8 cellular contexts compared by ENCODE assay signal in the genomic region with DNA sequence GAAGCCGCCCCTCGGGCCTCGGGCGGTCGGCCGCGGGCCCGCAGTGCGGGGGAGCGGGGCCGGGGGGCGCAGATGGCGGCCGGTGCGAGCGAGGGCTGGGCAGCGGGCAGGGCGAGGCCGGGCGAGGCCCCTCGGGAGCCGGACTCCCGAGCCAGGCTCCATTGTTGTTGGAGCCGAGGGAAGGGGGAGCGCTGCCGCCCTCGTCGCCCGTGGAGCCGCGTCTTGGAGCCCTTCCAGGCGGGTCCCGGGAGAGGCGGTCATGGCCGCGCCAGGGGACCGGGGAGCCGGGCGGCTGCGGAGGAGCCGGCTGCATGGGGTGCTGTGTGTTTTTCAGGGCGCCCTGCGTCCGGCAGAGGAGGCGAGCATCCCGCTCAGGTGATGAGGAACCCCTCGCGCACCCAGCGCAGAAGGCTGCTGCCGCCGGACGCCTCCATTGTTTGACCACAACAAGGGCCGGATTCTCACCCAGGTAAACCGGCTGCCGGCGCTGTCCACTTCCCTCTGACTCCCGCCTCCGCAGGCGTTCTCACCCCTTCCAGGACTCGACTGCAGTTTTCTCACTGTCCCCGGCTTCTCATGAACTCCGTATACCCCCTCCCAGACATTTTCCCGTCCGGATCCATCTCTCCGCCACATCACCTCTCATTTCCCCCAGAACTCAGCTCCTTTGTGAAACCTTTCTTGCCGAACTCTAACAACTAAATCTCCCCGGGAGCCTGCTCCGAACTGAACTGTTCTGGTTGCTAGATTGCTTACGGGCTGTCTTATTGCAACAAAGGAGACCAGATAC. TPM values are rescaled to one million over a fixed set of nuclear protein-coding genes. Genes with fewer than 3 reads are reported as not detected.
DNase-seq lines count a peak whose midpoint lies in the region; ATAC-seq and TF ChIP-seq lines count a peak whose summit lies in the region.

No MANE protein-coding gene starts in this region.

- no peaks in the 10 kb centered on the region for H3K36me3 ChIP-seq in kidney epithelial cell (ENCODE audit: control insufficient read depth, insufficient read depth, low read length)

- H3K4me3 ChIP-seq in kidney epithelial cell (ENCODE audit: low read depth, low read length) = peak overlapping the region; percentile 64

- ATAC-seq in HG03196 (IDR thresholded peaks at IDR 0.05; ENCODE audit: unreplicated experiment) = peak; percentile 12
- no peak for ATAC-seq in GM18870 (IDR thresholded peaks at IDR 0.05; ENCODE audit: unreplicated experiment)

- peak; percentile 1 for TF ChIP-seq CTCF in kidney epithelial cell (IDR thresholded peaks at IDR 0.05; ENCODE audit: insufficient read depth, low read length, poor library complexity, severe bottlenecking)

- H3K27me3 ChIP-seq in kidney epithelial cell (ENCODE audit: control insufficient read depth, insufficient read depth, low read length) = no peaks in the 10 kb centered on the region

- DNase-seq in SIG-M5 treated with dmso at 0.1 percent for 504 hours (lab: John Stamatoyannopoulos, UW; ENCODE audit: unreplicated experiment) (peak; percentile 13), SIG-M5 (lab: John Stamatoyannopoulos, UW) (no peak), SW480 (ENCODE audit: low spot score) (peak; percentile 46), T47D (ENCODE audit: low read depth in 1 of 2, low spot score in 1 of 2) (peak; percentile 45 to 63), kidney epithelial cell (ENCODE audit: low read depth) (no peak)
- peak; percentile 43 for DNase-seq in stimulated activated CD4-positive, alpha-beta T cell treated with anti-CD3 and anti-CD28 coated beads, Interleukin-15, amount 100 ng/mL, for 24 hours

- in situ Hi-C loops in T47D (cut with HindIII; ENCODE audit: low pct_unique_long_range_greater_than_20kb, low sequenced_read_pairs) = no loop called here

RNA-seq across cellular contexts. Expression of gene ZNF664, which starts 0.7 kb away (rescaled TPM):
- total RNA-seq in kidney epithelial cell = 97.5 and 122 TPM in 2 replicates

RNA-seq across cellular contexts. Expression of gene CCDC92, which starts 1.1 kb away (rescaled TPM):
- 30.8 and 43.0 TPM in 2 replicates for total RNA-seq in kidney epithelial cell

Comparison
In these comparisons a context has a peak if more than half of its experiments do, and no peak if none do; other contexts are left out.
1. DNase-seq: peak in SIG-M5 treated with dmso at 0.1 percent for 504 hours (single experiment), SW480 (single experiment), T47D (2 of 2) and stimulated activated CD4-positive, alpha-beta T cell treated with anti-CD3 and anti-CD28 coated beads, Interleukin-15, amount 100 ng/mL, for 24 hours (single experiment); none in SIG-M5 (single experiment) and kidney epithelial cell (single experiment).